ENCODE assay signal across 24 cellular contexts in the genomic region with DNA sequence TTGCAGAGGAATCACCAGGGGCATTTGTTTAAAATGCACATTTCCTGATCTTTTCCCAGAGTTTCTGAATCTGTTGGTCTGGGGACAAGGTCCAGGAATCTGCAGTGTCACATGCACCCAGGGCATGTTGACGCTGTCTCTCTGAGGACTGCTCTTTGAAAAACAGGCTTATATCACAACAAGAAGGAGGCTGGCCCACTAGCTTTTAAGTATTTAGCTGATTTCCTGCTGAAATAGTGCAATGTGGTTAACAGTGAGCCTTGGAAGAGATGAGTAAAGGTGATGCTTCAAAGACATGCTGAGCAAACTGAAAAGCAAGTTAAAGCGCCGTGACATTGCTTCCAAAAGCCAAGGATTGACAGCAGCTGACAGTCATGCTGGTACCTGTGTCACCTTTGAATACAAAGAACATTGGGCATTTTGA.
DNase-seq lines count a peak whose midpoint lies in the region; ATAC-seq and TF ChIP-seq lines count a peak whose summit lies in the region.
"Had no signal": no experiment of that assay in that cellular context is flagged by ENCODE, and none has a peak within 500 bp of the region (broad histone marks: within the 10 kb centered on the region; RNA-seq: fewer than 3 reads in every experiment).

No MANE protein-coding gene starts in this region.

- TF ChIP-seq CTCF in RWPE2 (IDR thresholded peaks at IDR 0.05; ENCODE audit: poor library complexity, severe bottlenecking) = no peak

- peak in 2 of 3 donors; percentile 16 to 20 for DNase-seq in stimulated activated CD4-positive, alpha-beta T cell treated with anti-CD3 and anti-CD28 coated beads, Interleukin-12 subunit alpha, Interleukin-12 subunit beta, amount 100 ng/mL, for 48 hours (ENCODE audit: low read depth in 2 of 3, low spot score in 1 of 3)
- no peak for DNase-seq in stimulated activated CD4-positive, alpha-beta T cell treated with anti-CD3 and anti-CD28 coated beads, Interleukin-4, amount 100 ng/mL, for 1 hour
- DNase-seq in RWPE2 (ENCODE audit: low spot score) = no peak
- DNase-seq in stimulated activated effector memory CD8-positive, alpha-beta T cell treated with anti-CD3 and anti-CD28 coated beads, Interleukin-12 subunit alpha, Interleukin-12 subunit beta, amount 100 ng/mL, for 72 hours (ENCODE audit: low spot score in 2 of 2) = no peak
- DNase-seq in NCI-H526 (lab: John Stamatoyannopoulos, UW) = no peak
- no peak for DNase-seq in COR-L47 (lab: John Stamatoyannopoulos, UW)
- DNase-seq: amygdala; colonic mucosa; effector memory CD8-positive, alpha-beta T cell; foreskin keratinocyte; heart right ventricle; Kasumi-1; NCI-H1694; NCI-H524; tibial artery had no signal

- H3K4me1 ChIP-seq in RWPE2 (ENCODE audit: insufficient read depth, poor library complexity, severe bottlenecking) = peaks cover 11% of the 10 kb centered on the region
- H3K4me1 ChIP-seq: colonic mucosa had no signal

- peak overlapping the region; percentile 3 for H3K27ac ChIP-seq in RWPE2 (ENCODE audit: poor library complexity, severe bottlenecking)
- H3K27ac ChIP-seq: C4-2B, colonic mucosa, foreskin keratinocyte, heart right ventricle, neutrophil, SJSA1, tibial artery had no signal

- no peak overlapping the region for H3K4me3 ChIP-seq in RWPE2 (ENCODE audit: severe bottlenecking)
- H3K4me3 ChIP-seq: colonic mucosa, heart right ventricle, SJSA1, tibial artery had no signal

- no peaks in the 10 kb centered on the region for H3K36me3 ChIP-seq in RWPE2 (ENCODE audit: low read depth)
- H3K36me3 ChIP-seq: colonic mucosa, heart right ventricle, SJSA1, tibial artery had no signal

- no peaks in the 10 kb centered on the region for H3K36me3 Mint-ChIP-seq in activated naive CD8-positive, alpha-beta T cell
- H3K36me3 Mint-ChIP-seq in stimulated activated effector memory CD8-positive, alpha-beta T cell treated with anti-CD3 and anti-CD28 coated beads, Interleukin-12 subunit alpha, Interleukin-12 subunit beta, amount 100 ng/mL, for 72 hours = peaks cover 6% of the 10 kb centered on the region

- peaks cover 35% of the 10 kb centered on the region for H3K4me1 Mint-ChIP-seq in activated naive CD8-positive, alpha-beta T cell (ENCODE audit: low read depth)
- peaks cover 22% of the 10 kb centered on the region for H3K4me1 Mint-ChIP-seq in stimulated activated effector memory CD8-positive, alpha-beta T cell treated with anti-CD3 and anti-CD28 coated beads, Interleukin-12 subunit alpha, Interleukin-12 subunit beta, amount 100 ng/mL, for 72 hours

- no peaks in the 10 kb centered on the region for H3K9me3 Mint-ChIP-seq in activated naive CD8-positive, alpha-beta T cell (ENCODE audit: low read depth)
- no peaks in the 10 kb centered on the region for H3K9me3 Mint-ChIP-seq in stimulated activated effector memory CD8-positive, alpha-beta T cell treated with anti-CD3 and anti-CD28 coated beads, Interleukin-12 subunit alpha, Interleukin-12 subunit beta, amount 100 ng/mL, for 72 hours
- H3K9me3 Mint-ChIP-seq: effector memory CD8-positive, alpha-beta T cell; stimulated activated naive CD8-positive, alpha-beta T cell treated with anti-CD3 and anti-CD28 coated beads, Interleukin-15, Interleukin-2, amounts not matched to agents 100 ng/mL and 50 ng/mL, for 24 hours; T-helper 1 cell treated with Interleukin-12 subunit alpha and Interleukin-12 subunit beta and Interleukin-4 antibody, amounts not matched to agents 30 μg/mL and 1 μg/mL, for 36 hours had no signal

- H3K27me3 Mint-ChIP-seq in activated naive CD8-positive, alpha-beta T cell = no peaks in the 10 kb centered on the region
- H3K27me3 Mint-ChIP-seq: effector memory CD8-positive, alpha-beta T cell; progenitor cell of endocrine pancreas; stimulated activated naive CD8-positive, alpha-beta T cell treated with anti-CD3 and anti-CD28 coated beads, Interleukin-15, Interleukin-2, amounts not matched to agents 100 ng/mL and 50 ng/mL, for 24 hours had no signal

- peak overlapping the region; percentile 75 for H3K27ac Mint-ChIP-seq in activated naive CD8-positive, alpha-beta T cell
- H3K27ac Mint-ChIP-seq in stimulated activated effector memory CD8-positive, alpha-beta T cell treated with anti-CD3 and anti-CD28 coated beads, Interleukin-12 subunit alpha, Interleukin-12 subunit beta, amount 100 ng/mL, for 72 hours = no peak overlapping the region
- H3K27ac Mint-ChIP-seq: effector memory CD8-positive, alpha-beta T cell; progenitor cell of endocrine pancreas; stimulated activated naive CD8-positive, alpha-beta T cell treated with anti-CD3 and anti-CD28 coated beads, Interleukin-15, Interleukin-2, amounts not matched to agents 100 ng/mL and 50 ng/mL, for 24 hours; T-helper 1 cell treated with Interleukin-12 subunit alpha and Interleukin-12 subunit beta and Interleukin-4 antibody, amounts not matched to agents 30 μg/mL and 1 μg/mL, for 36 hours had no signal

- H3K4me3 Mint-ChIP-seq in activated naive CD8-positive, alpha-beta T cell = no peak overlapping the region
- no peak overlapping the region for H3K4me3 Mint-ChIP-seq in stimulated activated effector memory CD8-positive, alpha-beta T cell treated with anti-CD3 and anti-CD28 coated beads, Interleukin-12 subunit alpha, Interleukin-12 subunit beta, amount 100 ng/mL, for 72 hours
- H3K4me3 Mint-ChIP-seq: effector memory CD8-positive, alpha-beta T cell; stimulated activated naive CD8-positive, alpha-beta T cell treated with anti-CD3 and anti-CD28 coated beads, Interleukin-15, Interleukin-2, amounts not matched to agents 100 ng/mL and 50 ng/mL, for 24 hours; T-helper 1 cell treated with Interleukin-12 subunit alpha and Interleukin-12 subunit beta and Interleukin-4 antibody, amounts not matched to agents 30 μg/mL and 1 μg/mL, for 36 hours had no signal

- ATAC-seq in RWPE2 (ENCODE audit: low read depth) = no peak
- peak; percentile 45 for ATAC-seq in stimulated activated effector memory CD8-positive, alpha-beta T cell treated with anti-CD3 and anti-CD28 coated beads, Interleukin-12 subunit alpha, Interleukin-12 subunit beta, amount 100 ng/mL, for 72 hours
- ATAC-seq: effector memory CD8-positive, alpha-beta T cell; esophagus mucosa; foreskin keratinocyte; HCT116; heart right ventricle had no signal

- H3K27me3 ChIP-seq in RWPE2 (ENCODE audit: insufficient read depth, poor library complexity, severe bottlenecking) = no peaks in the 10 kb centered on the region
- H3K27me3 ChIP-seq: colonic mucosa, foreskin keratinocyte, heart right ventricle, neutrophil, SJSA1, tibial artery had no signal

- H3K9me3 ChIP-seq in RWPE2 (ENCODE audit: severe bottlenecking) = no peaks in the 10 kb centered on the region
- H3K9me3 ChIP-seq: colonic mucosa, heart right ventricle, neutrophil, SJSA1, tibial artery had no signal

Comparison
In these comparisons a context has a peak if more than half of its experiments do, and no peak if none do; other contexts are left out.
1. DNase-seq: peak in stimulated activated CD4-positive, alpha-beta T cell treated with anti-CD3 and anti-CD28 coated beads, Interleukin-12 subunit alpha, Interleukin-12 subunit beta, amount 100 ng/mL, for 48 hours (2 of 3); none in stimulated activated CD4-positive, alpha-beta T cell treated with anti-CD3 and anti-CD28 coated beads, Interleukin-4, amount 100 ng/mL, for 1 hour (single experiment), RWPE2 (single experiment), stimulated activated effector memory CD8-positive, alpha-beta T cell treated with anti-CD3 and anti-CD28 coated beads, Interleukin-12 subunit alpha, Interleukin-12 subunit beta, amount 100 ng/mL, for 72 hours (0 of 2), NCI-H526 (0 of 2) and COR-L47 (single experiment).